ENCODE assay signal across 8 cellular contexts in the genomic region with DNA sequence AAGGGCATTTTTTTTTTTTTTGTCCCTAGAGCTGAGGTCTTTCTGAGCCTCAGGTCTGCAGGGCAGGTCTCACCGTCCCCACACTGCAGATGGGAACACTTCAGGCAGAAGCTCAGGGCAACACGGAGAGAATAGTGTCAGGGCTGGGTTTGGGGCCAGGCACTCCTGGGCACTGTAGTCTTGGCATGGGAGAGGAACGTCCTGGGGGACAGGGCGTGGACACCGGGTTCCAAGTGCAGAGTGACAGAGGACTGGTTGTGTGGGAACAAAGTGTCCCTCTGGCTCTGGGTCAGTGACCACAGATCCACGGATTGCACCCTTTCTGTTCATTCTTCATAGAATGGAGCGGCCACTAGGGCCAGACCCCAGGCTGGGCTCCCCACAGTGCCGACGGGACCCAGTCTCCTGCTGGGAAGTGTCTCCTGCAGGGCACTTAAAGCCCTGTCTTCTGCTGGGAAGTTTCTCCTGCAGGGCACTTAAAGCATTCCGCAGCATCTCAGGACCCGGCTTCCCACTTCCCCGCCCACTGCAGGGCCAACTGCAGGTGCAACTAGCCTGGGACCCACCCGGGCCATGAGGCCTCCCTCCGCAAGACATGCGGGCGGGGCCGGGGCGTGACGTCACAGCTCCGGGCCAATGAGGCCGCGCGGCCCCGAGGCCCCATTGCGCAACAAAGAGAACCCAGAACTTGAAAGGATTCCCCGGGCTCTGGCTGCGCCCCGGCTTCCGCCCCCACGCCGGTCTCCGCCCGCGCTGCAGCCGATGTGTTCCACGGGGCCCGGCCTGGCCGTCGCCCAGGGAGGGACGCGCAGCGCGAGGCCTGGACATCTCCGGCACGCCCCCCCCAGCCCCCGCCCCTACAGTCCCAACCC. TPM values are rescaled to one million over a fixed set of nuclear protein-coding genes. Genes with fewer than 3 reads are reported as not detected.
A peak's percentile ranks its signal among the peaks of the same experiment; 100 is the strongest.
DNase-seq lines count a peak whose midpoint lies in the region; ATAC-seq and TF ChIP-seq lines count a peak whose summit lies in the region.

No MANE protein-coding gene starts in this region.

- H3K27ac Mint-ChIP-seq in neural crest cell (ENCODE audit: unreplicated experiment): no peak overlapping the region
- no peak overlapping the region for H3K27ac Mint-ChIP-seq in stimulated activated naive CD8-positive, alpha-beta T cell treated with anti-CD3 and anti-CD28 coated beads, Interleukin-15, amount 100 ng/mL, for 72 hours

- peak overlapping the region; percentile 72; the same call in 1 of the 2 replicates for H3K9ac ChIP-seq in ES-I3 (ENCODE audit: low read depth, low read length)

- H3K27me3 ChIP-seq in Panc1 (ENCODE audit: control insufficient read depth, insufficient read depth, low read length): no peaks in the 10 kb centered on the region

- no peaks in the 10 kb centered on the region for H3K9me3 Mint-ChIP-seq in neural crest cell
- H3K9me3 Mint-ChIP-seq in stimulated activated naive CD8-positive, alpha-beta T cell treated with anti-CD3 and anti-CD28 coated beads, Interleukin-15, amount 100 ng/mL, for 72 hours: no peaks in the 10 kb centered on the region

- H3K4me1 ChIP-seq in ES-I3 (ENCODE audit: insufficient read depth, low read length) (peaks cover 6% of the 10 kb centered on the region; the same call in 1 of the 2 replicates), Panc1 (ENCODE audit: control insufficient read depth, insufficient read depth, low read length) (no peaks in the 10 kb centered on the region)

- in situ Hi-C loops in Panc1 (cut with HindIII; ENCODE audit: low pct_unique_long_range_greater_than_20kb, low sequenced_read_pairs): no loop called here

- H3K9me3 ChIP-seq in ES-I3 (ENCODE audit: control insufficient read depth, insufficient read depth, low read length) (no peaks in the 10 kb centered on the region), Panc1 (ENCODE audit: control insufficient read depth, insufficient read depth, low read depth, low read length) (no peaks in the 10 kb centered on the region)

- H3K4me3 ChIP-seq in Panc1 (ENCODE audit: low read depth in 2 of 2, low read length in 2 of 2): peak overlapping the region; percentile 53 to 62

- no TSS peak for BruUV-seq in Panc1 (replicated peaks; lab: Mats Ljungman, UMichigan)

- peak overlapping the region; percentile 82 for H3K4me3 Mint-ChIP-seq in neural crest cell
- H3K4me3 Mint-ChIP-seq in stimulated activated naive CD8-positive, alpha-beta T cell treated with anti-CD3 and anti-CD28 coated beads, Interleukin-15, amount 100 ng/mL, for 72 hours: peak overlapping the region; percentile 49 to 73

- no peak overlapping the region for H3K27ac ChIP-seq in Panc1 (ENCODE audit: low read length)

- peaks cover 25% of the 10 kb centered on the region for H3K4me1 Mint-ChIP-seq in neural crest cell
- peaks cover 9% of the 10 kb centered on the region for H3K4me1 Mint-ChIP-seq in stimulated activated naive CD8-positive, alpha-beta T cell treated with anti-CD3 and anti-CD28 coated beads, Interleukin-15, amount 100 ng/mL, for 72 hours

- no peaks in the 10 kb centered on the region for H3K36me3 Mint-ChIP-seq in neural crest cell (ENCODE audit: low read depth)

- TF ChIP-seq CTCF in Panc1 (IDR thresholded peaks at IDR 0.05): no peak
- peak; percentile 18 for TF ChIP-seq CTCF in neural crest cell (conservative IDR thresholded peaks at IDR 0.05)

- H3K36me3 ChIP-seq in ES-I3 (ENCODE audit: insufficient read depth, low read length): no peaks in the 10 kb centered on the region
- H3K36me3 ChIP-seq in Panc1 (ENCODE audit: control insufficient read depth, insufficient read depth, low read length): no peaks in the 10 kb centered on the region

- intact Hi-C loops in Panc1 (cut with micrococcal nuclease; ENCODE audit: unreplicated experiment): no loop called here

- ATAC-seq in HG03354 (IDR thresholded peaks at IDR 0.05; ENCODE audit: poor library complexity, severe bottlenecking, unreplicated experiment) (peak; percentile 57), Panc1 (peak; percentile 64)
- peak; percentile 68 for ATAC-seq in stimulated activated naive CD8-positive, alpha-beta T cell treated with anti-CD3 and anti-CD28 coated beads, Interleukin-15, amount 100 ng/mL, for 72 hours

- no peaks in the 10 kb centered on the region for H3K27me3 Mint-ChIP-seq in neural crest cell (ENCODE audit: low read depth)
- H3K27me3 Mint-ChIP-seq in stimulated activated naive CD8-positive, alpha-beta T cell treated with anti-CD3 and anti-CD28 coated beads, Interleukin-15, amount 100 ng/mL, for 72 hours: peaks cover 36% of the 10 kb centered on the region

- CTCF ChIA-PET in Panc1 (lab: Charles Lee): interaction anchor here (0.7 to 0.9 kb wide), 2 partner anchors 84 to 94 kb away, joined by 3 to 6 read pairs; no protein-coding TSS in a partner anchor

- POLR2A ChIA-PET in Panc1 (lab: Charles Lee): interaction anchor here (0.6 kb wide), 1 partner anchor 148 kb away, joined by 3 read pairs; no protein-coding TSS in a partner anchor

- DNase-seq in Panc1 (ENCODE audit: low read depth, low spot score): no peak
- peak; percentile 82 to 86 for DNase-seq in activated T-cell treated with anti-CD3 and anti-CD28 coated beads, Interleukin-2, amount 50 U/mL, for 48 hours
- DNase-seq in fibroblast of gingiva (ENCODE audit: low read depth): peak; percentile 76
- DNase-seq in neural crest cell (ENCODE audit: low read depth, low spot score): peak; percentile 58
- peak; percentile 70 to 78 for DNase-seq in stimulated activated naive CD8-positive, alpha-beta T cell treated with anti-CD3 and anti-CD28 coated beads, Interleukin-15, amount 100 ng/mL, for 72 hours
- no peak for DNase-seq in NCI-H446 treated with DMSO at 0.1 percent for 48 hours (lab: John Stamatoyannopoulos, UW)

RNA-seq across cellular contexts. Expression of a gene that starts 1.2 kb away (rescaled TPM):
- 5.5 TPM for total RNA-seq in Panc1 (2021; ENCODE audit: unreplicated experiment)
- 7.1 TPM for polyA plus RNA-seq in Panc1 (2012; ENCODE audit: insufficient read length)
- total RNA-seq in neural crest cell: 28.1 and 28.7 TPM in 2 replicates

RNA-seq across cellular contexts. Expression of a gene that starts 15.7 kb away (rescaled TPM):
- not detected for total RNA-seq in Panc1 (2021; ENCODE audit: unreplicated experiment)
- polyA plus RNA-seq in Panc1 (2012; ENCODE audit: insufficient read length): not detected
- 23.6 and 25.2 TPM in 2 replicates for total RNA-seq in neural crest cell

RNA-seq across cellular contexts. Expression of a gene that starts 24.0 kb away (rescaled TPM):
- total RNA-seq in Panc1 (2021; ENCODE audit: unreplicated experiment) (81.0 TPM), neural crest cell (85.4 and 92.8 TPM in 2 replicates)
- 56.6 TPM for polyA plus RNA-seq in Panc1 (2012; ENCODE audit: insufficient read length)

RNA-seq across cellular contexts. Expression of a gene that starts 53.8 kb away (rescaled TPM):
- total RNA-seq in Panc1 (2021; ENCODE audit: unreplicated experiment) (115 TPM), neural crest cell (3.8 and 4.9 TPM in 2 replicates)
- 84.5 TPM for polyA plus RNA-seq in Panc1 (2012; ENCODE audit: insufficient read length)

Comparison
In these comparisons a context has a peak if more than half of its experiments do, and no peak if none do; other contexts are left out.
1. DNase-seq: peak in activated T-cell treated with anti-CD3 and anti-CD28 coated beads, Interleukin-2, amount 50 U/mL, for 48 hours (2 of 2), fibroblast of gingiva (single experiment), neural crest cell (single experiment) and stimulated activated naive CD8-positive, alpha-beta T cell treated with anti-CD3 and anti-CD28 coated beads, Interleukin-15, amount 100 ng/mL, for 72 hours (2 of 2); none in Panc1 (single experiment) and NCI-H446 treated with DMSO at 0.1 percent for 48 hours (single experiment).
2. RNA of a gene that starts 15.7 kb away (total RNA-seq): 23.6 to 25.2 TPM in neural crest cell; not detected in Panc1 (single experiment); every median in the first group is over 10 times any median in the second.
3. Peak in every context shown above with its lines, with median percentiles within 50 percentile points of each other: ATAC-seq.